ENCODE assay signal across 8 cellular contexts in genomic region chr3:196207159-196207832, GRCh38.
DNase-seq lines count a peak whose midpoint lies in the region; ATAC-seq and TF ChIP-seq lines count a peak whose summit lies in the region.

No MANE protein-coding gene starts in this region.

- no peaks in the 10 kb centered on the region for H3K36me3 Mint-ChIP-seq in T-helper 1 cell treated with Interleukin-12 subunit alpha and Interleukin-12 subunit beta and Interleukin-4 antibody, amounts not matched to agents 30 μg/mL and 1 μg/mL, for 36 hours (ENCODE audit: low read depth)

- H3K4me3 Mint-ChIP-seq in T-helper 1 cell treated with Interleukin-12 subunit alpha and Interleukin-12 subunit beta and Interleukin-4 antibody, amounts not matched to agents 30 μg/mL and 1 μg/mL, for 36 hours = peak overlapping the region; percentile 84

- H3K4me1 ChIP-seq in neutrophil (ENCODE audit: control insufficient read depth in 1 of 2, insufficient read depth in 1 of 2, low read depth in 1 of 2, low read length in 1 of 2) = peaks cover 42 to 58% of the 10 kb centered on the region in 2 experiments

- H3K4me1 Mint-ChIP-seq in T-helper 1 cell treated with Interleukin-12 subunit alpha and Interleukin-12 subunit beta and Interleukin-4 antibody, amounts not matched to agents 30 μg/mL and 1 μg/mL, for 36 hours (ENCODE audit: low read depth) = peaks cover 18% of the 10 kb centered on the region

- no peak overlapping the region for H3K27ac Mint-ChIP-seq in T-helper 1 cell treated with Interleukin-12 subunit alpha and Interleukin-12 subunit beta and Interleukin-4 antibody, amounts not matched to agents 30 μg/mL and 1 μg/mL, for 36 hours

- H3K27ac ChIP-seq in neutrophil = peak overlapping the region; percentile 24

- TF ChIP-seq CTCF in epithelial cell of esophagus (IDR thresholded peaks at IDR 0.05; ENCODE audit: insufficient read depth, low read depth, low read length, missing control alignments) (no peak), neutrophil (IDR thresholded peaks at IDR 0.05) (no peak)

- H3K4me3 ChIP-seq in epithelial cell of esophagus (ENCODE audit: low read length) (peak overlapping the region; percentile 29), neutrophil (ENCODE audit: low read depth in 1 of 2, low read length in 1 of 2) (peak overlapping the region; percentile 77 to 82)

- ATAC-seq in HG03196 (IDR thresholded peaks at IDR 0.05; ENCODE audit: unreplicated experiment) = no peak
- no peak for ATAC-seq in HG03280 (IDR thresholded peaks at IDR 0.05; ENCODE audit: unreplicated experiment)
- ATAC-seq in GM18858 (IDR thresholded peaks at IDR 0.05; ENCODE audit: unreplicated experiment) = no peak

- no peaks in the 10 kb centered on the region for H3K9me3 Mint-ChIP-seq in T-helper 1 cell treated with Interleukin-12 subunit alpha and Interleukin-12 subunit beta and Interleukin-4 antibody, amounts not matched to agents 30 μg/mL and 1 μg/mL, for 36 hours

- DNase-seq in ELF-1 (ENCODE audit: low read depth, low spot score) = peak; percentile 37
- no peak for DNase-seq in epithelial cell of esophagus (ENCODE audit: low read depth)
- DNase-seq in NCI-H748 treated with DMSO at 0.1 percent for 48 hours (lab: John Stamatoyannopoulos, UW) = no peak

- H3K27me3 ChIP-seq in neutrophil = no peaks in the 10 kb centered on the region

- H3K27me3 Mint-ChIP-seq in T-helper 1 cell treated with Interleukin-12 subunit alpha and Interleukin-12 subunit beta and Interleukin-4 antibody, amounts not matched to agents 30 μg/mL and 1 μg/mL, for 36 hours (ENCODE audit: low read depth) = peaks cover 32% of the 10 kb centered on the region

- no peaks in the 10 kb centered on the region for H3K36me3 ChIP-seq in neutrophil

- H3K9me3 ChIP-seq in neutrophil = no peaks in the 10 kb centered on the region
